Comparison of ENCODE assay signal across 1 cellular context in genomic region chr5:127934791-127935256, GRCh38.
TF ChIP-seq lines count a peak whose summit lies in the region.

No MANE protein-coding gene starts in this region.

TF ChIP-seq in HepG2, 621 proteins besides CTCF, POLR2A, EP300 and RAD21 (continued from another document and continues in another):
- TF ChIP-seq, protein P1, sequence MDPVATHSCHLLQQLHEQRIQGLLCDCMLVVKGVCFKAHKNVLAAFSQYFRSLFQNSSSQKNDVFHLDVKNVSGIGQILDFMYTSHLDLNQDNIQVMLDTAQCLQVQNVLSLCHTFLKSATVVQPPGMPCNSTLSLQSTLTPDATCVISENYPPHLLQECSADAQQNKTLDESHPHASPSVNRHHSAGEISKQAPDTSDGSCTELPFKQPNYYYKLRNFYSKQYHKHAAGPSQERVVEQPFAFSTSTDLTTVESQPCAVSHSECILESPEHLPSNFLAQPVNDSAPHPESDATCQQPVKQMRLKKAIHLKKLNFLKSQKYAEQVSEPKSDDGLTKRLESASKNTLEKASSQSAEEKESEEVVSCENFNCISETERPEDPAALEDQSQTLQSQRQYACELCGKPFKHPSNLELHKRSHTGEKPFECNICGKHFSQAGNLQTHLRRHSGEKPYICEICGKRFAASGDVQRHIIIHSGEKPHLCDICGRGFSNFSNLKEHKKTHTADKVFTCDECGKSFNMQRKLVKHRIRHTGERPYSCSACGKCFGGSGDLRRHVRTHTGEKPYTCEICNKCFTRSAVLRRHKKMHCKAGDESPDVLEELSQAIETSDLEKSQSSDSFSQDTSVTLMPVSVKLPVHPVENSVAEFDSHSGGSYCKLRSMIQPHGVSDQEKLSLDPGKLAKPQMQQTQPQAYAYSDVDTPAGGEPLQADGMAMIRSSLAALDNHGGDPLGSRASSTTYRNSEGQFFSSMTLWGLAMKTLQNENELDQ (CRISPR knock-in tag; IDR thresholded peaks at IDR 0.05; ENCODE audit: borderline replicate concordance), result no peak
- TF ChIP-seq HNF4A (CRISPR knock-in tag; IDR thresholded peaks at IDR 0.05) (peak; percentile 29; the same call in 1 of the 2 replicates), MAF1 (CRISPR knock-in tag; IDR thresholded peaks at IDR 0.05; ENCODE audit: borderline replicate concordance) (no peak), STAG1 (CRISPR knock-in tag; IDR thresholded peaks at IDR 0.05) (peak; percentile 14; the same call in 1 of the 2 replicates), ZNF569 (CRISPR knock-in tag; IDR thresholded peaks at IDR 0.05; ENCODE audit: borderline replicate concordance) (no peak), PCBP1 (IDR thresholded peaks at IDR 0.05; ENCODE audit: borderline replicate concordance, low read depth, low read length) (no peak), MATR3 (CRISPR knock-in tag; IDR thresholded peaks at IDR 0.05) (no peak), ATAD3A (CRISPR knock-in tag; IDR thresholded peaks at IDR 0.05) (no peak), HNRNPL (IDR thresholded peaks at IDR 0.05; ENCODE audit: low read depth, low read length) (0 out of 2 replicates have a peak, but pooled peaks have one; percentile 30), HNF4G (IDR thresholded peaks at IDR 0.05; ENCODE audit: borderline replicate concordance, low read depth, low read length) (no peak), HNF4G (CRISPR knock-in tag; IDR thresholded peaks at IDR 0.05; ENCODE audit: borderline replicate concordance, low read depth) (no peak), HOXA7 (CRISPR knock-in tag; IDR thresholded peaks at IDR 0.05) (no peak), ZNF383 (CRISPR knock-in tag; IDR thresholded peaks at IDR 0.05; ENCODE audit: borderline replicate concordance) (no peak), HMG20A (CRISPR knock-in tag; IDR thresholded peaks at IDR 0.05; ENCODE audit: borderline replicate concordance) (peak; percentile 90), ZFP1 (CRISPR knock-in tag; IDR thresholded peaks at IDR 0.05) (0 out of 2 replicates have a peak, but pooled peaks have one; percentile 34), TRAFD1 (CRISPR knock-in tag; IDR thresholded peaks at IDR 0.05; ENCODE audit: borderline replicate concordance) (no peak), ZNF629 (CRISPR knock-in tag; conservative IDR thresholded peaks at IDR 0.05) (no peak), SOX13 (IDR thresholded peaks at IDR 0.05) (peak; percentile 46), SOX13 (CRISPR knock-in tag; conservative IDR thresholded peaks at IDR 0.05 in 1 of 2, IDR thresholded peaks at IDR 0.05 in 1 of 2) (peak in 1 of 2 experiments; percentile 86; a peak in 2 of 4 replicates), ZNF24 (IDR thresholded peaks at IDR 0.05) (no peak), ZFYVE20 (CRISPR knock-in tag; IDR thresholded peaks at IDR 0.05; ENCODE audit: borderline replicate concordance, low read depth) (no peak), SP140L (CRISPR knock-in tag; IDR thresholded peaks at IDR 0.05; ENCODE audit: borderline replicate concordance) (no peak), MED8 (CRISPR knock-in tag; IDR thresholded peaks at IDR 0.05; ENCODE audit: insufficient replicate concordance) (no peak), ZNF343 (CRISPR knock-in tag; IDR thresholded peaks at IDR 0.05) (no peak), ZNF674 (CRISPR knock-in tag; IDR thresholded peaks at IDR 0.05; ENCODE audit: low read depth) (no peak), ZNF691 (CRISPR knock-in tag; IDR thresholded peaks at IDR 0.05; ENCODE audit: borderline replicate concordance, low read depth) (no peak), PLSCR1 (CRISPR knock-in tag; IDR thresholded peaks at IDR 0.05; ENCODE audit: borderline replicate concordance) (no peak), FOXP1 (IDR thresholded peaks at IDR 0.05) (0 out of 2 replicates have a peak, but pooled peaks have one; percentile 39), FOXP1 (CRISPR knock-in tag; IDR thresholded peaks at IDR 0.05) (peak; percentile 79), POLR2AphosphoS2 (IDR thresholded peaks at IDR 0.05; ENCODE audit: low read depth, low read length) (no peak), KMT2B (CRISPR knock-in tag; IDR thresholded peaks at IDR 0.05) (no peak), ZNF496 (CRISPR knock-in tag; IDR thresholded peaks at IDR 0.05; ENCODE audit: insufficient replicate concordance) (no peak), ZNF678 (CRISPR knock-in tag; IDR thresholded peaks at IDR 0.05) (no peak)
- TF ChIP-seq, protein P2, sequence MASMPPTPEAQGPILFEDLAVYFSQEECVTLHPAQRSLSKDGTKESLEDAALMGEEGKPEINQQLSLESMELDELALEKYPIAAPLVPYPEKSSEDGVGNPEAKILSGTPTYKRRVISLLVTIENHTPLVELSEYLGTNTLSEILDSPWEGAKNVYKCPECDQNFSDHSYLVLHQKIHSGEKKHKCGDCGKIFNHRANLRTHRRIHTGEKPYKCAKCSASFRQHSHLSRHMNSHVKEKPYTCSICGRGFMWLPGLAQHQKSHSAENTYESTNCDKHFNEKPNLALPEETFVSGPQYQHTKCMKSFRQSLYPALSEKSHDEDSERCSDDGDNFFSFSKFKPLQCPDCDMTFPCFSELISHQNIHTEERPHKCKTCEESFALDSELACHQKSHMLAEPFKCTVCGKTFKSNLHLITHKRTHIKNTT (CRISPR knock-in tag; IDR thresholded peaks at IDR 0.05), result no peak
- TF ChIP-seq, protein P3, sequence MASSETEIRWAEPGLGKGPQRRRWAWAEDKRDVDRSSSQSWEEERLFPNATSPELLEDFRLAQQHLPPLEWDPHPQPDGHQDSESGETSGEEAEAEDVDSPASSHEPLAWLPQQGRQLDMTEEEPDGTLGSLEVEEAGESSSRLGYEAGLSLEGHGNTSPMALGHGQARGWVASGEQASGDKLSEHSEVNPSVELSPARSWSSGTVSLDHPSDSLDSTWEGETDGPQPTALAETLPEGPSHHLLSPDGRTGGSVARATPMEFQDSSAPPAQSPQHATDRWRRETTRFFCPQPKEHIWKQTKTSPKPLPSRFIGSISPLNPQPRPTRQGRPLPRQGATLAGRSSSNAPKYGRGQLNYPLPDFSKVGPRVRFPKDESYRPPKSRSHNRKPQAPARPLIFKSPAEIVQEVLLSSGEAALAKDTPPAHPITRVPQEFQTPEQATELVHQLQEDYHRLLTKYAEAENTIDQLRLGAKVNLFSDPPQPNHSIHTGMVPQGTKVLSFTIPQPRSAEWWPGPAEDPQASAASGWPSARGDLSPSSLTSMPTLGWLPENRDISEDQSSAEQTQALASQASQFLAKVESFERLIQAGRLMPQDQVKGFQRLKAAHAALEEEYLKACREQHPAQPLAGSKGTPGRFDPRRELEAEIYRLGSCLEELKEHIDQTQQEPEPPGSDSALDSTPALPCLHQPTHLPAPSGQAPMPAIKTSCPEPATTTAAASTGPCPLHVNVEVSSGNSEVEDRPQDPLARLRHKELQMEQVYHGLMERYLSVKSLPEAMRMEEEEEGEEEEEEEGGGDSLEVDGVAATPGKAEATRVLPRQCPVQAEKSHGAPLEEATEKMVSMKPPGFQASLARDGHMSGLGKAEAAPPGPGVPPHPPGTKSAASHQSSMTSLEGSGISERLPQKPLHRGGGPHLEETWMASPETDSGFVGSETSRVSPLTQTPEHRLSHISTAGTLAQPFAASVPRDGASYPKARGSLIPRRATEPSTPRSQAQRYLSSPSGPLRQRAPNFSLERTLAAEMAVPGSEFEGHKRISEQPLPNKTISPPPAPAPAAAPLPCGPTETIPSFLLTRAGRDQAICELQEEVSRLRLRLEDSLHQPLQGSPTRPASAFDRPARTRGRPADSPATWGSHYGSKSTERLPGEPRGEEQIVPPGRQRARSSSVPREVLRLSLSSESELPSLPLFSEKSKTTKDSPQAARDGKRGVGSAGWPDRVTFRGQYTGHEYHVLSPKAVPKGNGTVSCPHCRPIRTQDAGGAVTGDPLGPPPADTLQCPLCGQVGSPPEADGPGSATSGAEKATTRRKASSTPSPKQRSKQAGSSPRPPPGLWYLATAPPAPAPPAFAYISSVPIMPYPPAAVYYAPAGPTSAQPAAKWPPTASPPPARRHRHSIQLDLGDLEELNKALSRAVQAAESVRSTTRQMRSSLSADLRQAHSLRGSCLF (CRISPR knock-in tag; IDR thresholded peaks at IDR 0.05; ENCODE audit: borderline replicate concordance), result no peak
- TF ChIP-seq, protein P4, sequence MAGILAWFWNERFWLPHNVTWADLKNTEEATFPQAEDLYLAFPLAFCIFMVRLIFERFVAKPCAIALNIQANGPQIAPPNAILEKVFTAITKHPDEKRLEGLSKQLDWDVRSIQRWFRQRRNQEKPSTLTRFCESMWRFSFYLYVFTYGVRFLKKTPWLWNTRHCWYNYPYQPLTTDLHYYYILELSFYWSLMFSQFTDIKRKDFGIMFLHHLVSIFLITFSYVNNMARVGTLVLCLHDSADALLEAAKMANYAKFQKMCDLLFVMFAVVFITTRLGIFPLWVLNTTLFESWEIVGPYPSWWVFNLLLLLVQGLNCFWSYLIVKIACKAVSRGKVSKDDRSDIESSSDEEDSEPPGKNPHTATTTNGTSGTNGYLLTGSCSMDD (CRISPR knock-in tag; IDR thresholded peaks at IDR 0.05), result no peak
- TF ChIP-seq, protein P5, sequence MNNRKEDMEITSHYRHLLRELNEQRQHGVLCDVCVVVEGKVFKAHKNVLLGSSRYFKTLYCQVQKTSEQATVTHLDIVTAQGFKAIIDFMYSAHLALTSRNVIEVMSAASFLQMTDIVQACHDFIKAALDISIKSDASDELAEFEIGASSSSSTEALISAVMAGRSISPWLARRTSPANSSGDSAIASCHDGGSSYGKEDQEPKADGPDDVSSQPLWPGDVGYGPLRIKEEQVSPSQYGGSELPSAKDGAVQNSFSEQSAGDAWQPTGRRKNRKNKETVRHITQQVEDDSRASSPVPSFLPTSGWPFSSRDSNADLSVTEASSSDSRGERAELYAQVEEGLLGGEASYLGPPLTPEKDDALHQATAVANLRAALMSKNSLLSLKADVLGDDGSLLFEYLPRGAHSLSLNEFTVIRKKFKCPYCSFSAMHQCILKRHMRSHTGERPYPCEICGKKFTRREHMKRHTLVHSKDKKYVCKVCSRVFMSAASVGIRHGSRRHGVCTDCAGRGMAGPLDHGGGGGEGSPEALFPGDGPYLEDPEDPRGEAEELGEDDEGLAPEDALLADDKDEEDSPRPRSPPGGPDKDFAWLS (CRISPR knock-in tag; IDR thresholded peaks at IDR 0.05; ENCODE audit: borderline replicate concordance), result no peak
- TF ChIP-seq, protein P6, sequence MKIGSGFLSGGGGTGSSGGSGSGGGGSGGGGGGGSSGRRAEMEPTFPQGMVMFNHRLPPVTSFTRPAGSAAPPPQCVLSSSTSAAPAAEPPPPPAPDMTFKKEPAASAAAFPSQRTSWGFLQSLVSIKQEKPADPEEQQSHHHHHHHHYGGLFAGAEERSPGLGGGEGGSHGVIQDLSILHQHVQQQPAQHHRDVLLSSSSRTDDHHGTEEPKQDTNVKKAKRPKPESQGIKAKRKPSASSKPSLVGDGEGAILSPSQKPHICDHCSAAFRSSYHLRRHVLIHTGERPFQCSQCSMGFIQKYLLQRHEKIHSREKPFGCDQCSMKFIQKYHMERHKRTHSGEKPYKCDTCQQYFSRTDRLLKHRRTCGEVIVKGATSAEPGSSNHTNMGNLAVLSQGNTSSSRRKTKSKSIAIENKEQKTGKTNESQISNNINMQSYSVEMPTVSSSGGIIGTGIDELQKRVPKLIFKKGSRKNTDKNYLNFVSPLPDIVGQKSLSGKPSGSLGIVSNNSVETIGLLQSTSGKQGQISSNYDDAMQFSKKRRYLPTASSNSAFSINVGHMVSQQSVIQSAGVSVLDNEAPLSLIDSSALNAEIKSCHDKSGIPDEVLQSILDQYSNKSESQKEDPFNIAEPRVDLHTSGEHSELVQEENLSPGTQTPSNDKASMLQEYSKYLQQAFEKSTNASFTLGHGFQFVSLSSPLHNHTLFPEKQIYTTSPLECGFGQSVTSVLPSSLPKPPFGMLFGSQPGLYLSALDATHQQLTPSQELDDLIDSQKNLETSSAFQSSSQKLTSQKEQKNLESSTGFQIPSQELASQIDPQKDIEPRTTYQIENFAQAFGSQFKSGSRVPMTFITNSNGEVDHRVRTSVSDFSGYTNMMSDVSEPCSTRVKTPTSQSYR (CRISPR knock-in tag; IDR thresholded peaks at IDR 0.05; ENCODE audit: borderline replicate concordance), result peak; percentile 21; the same call in 1 of the 2 replicates
- TF ChIP-seq, protein P7, sequence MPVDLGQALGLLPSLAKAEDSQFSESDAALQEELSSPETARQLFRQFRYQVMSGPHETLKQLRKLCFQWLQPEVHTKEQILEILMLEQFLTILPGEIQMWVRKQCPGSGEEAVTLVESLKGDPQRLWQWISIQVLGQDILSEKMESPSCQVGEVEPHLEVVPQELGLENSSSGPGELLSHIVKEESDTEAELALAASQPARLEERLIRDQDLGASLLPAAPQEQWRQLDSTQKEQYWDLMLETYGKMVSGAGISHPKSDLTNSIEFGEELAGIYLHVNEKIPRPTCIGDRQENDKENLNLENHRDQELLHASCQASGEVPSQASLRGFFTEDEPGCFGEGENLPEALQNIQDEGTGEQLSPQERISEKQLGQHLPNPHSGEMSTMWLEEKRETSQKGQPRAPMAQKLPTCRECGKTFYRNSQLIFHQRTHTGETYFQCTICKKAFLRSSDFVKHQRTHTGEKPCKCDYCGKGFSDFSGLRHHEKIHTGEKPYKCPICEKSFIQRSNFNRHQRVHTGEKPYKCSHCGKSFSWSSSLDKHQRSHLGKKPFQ (CRISPR knock-in tag; IDR thresholded peaks at IDR 0.05; ENCODE audit: insufficient replicate concordance), result no peak
- TF ChIP-seq, protein P8, sequence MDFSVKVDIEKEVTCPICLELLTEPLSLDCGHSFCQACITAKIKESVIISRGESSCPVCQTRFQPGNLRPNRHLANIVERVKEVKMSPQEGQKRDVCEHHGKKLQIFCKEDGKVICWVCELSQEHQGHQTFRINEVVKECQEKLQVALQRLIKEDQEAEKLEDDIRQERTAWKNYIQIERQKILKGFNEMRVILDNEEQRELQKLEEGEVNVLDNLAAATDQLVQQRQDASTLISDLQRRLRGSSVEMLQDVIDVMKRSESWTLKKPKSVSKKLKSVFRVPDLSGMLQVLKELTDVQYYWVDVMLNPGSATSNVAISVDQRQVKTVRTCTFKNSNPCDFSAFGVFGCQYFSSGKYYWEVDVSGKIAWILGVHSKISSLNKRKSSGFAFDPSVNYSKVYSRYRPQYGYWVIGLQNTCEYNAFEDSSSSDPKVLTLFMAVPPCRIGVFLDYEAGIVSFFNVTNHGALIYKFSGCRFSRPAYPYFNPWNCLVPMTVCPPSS (IDR thresholded peaks at IDR 0.05), result no peak
